In the genomic region with DNA sequence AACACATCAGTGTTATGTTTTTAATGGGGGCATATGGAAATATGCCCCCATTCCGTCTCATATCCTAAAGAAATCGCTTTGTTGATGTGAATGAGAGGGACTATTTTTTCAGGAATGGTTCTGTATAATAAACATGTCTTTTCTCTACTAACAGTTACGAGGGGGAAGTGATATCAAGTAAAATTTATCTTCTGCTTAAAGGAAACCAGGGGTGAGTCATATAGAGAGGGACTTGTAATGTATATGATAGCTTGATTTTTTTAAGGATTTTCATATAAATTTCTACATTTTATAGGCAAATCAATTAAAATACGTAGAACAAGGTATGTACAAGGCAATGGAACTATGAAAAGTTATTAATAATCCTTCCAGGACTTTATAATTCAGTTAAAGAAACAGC, we compare ENCODE assay signal across 16 cellular contexts.
"Had no signal": no experiment of that assay in that cellular context is flagged by ENCODE, and none has a peak within 500 bp of the region (broad histone marks: within the 10 kb centered on the region; RNA-seq: fewer than 3 reads in every experiment).

No MANE protein-coding gene starts in this region.

- H3K27ac Mint-ChIP-seq: activated B cell treated with CpG ODN at 0.5 μM for 24 hours; activated CD4-positive, alpha-beta memory T cell treated with anti-CD3 and anti-CD28 coated beads for 36 hours; activated CD8-positive, alpha-beta memory T cell treated with anti-CD3 and anti-CD28 coated beads, Interleukin-2, amount 10 ng/mL, durations not matched to agents 7 days and 5 days; activated naive CD8-positive, alpha-beta T cell treated with anti-CD3 and anti-CD28 coated beads for 36 hours; stimulated activated naive B cell treated with anti-CD40 and anti-IgM and Interleukin-4, amounts not matched to agents 10 μg/mL and 1 μg/mL and 100 μg/mL, for 72 hours; T-cell had no signal

- H3K9me3 ChIP-seq: colonic mucosa, lower lobe of right lung, sigmoid colon, thyroid gland had no signal

- H3K4me3 Mint-ChIP-seq: activated B cell treated with CpG ODN at 0.5 μM for 24 hours; activated CD4-positive, alpha-beta memory T cell treated with anti-CD3 and anti-CD28 coated beads for 36 hours; activated CD8-positive, alpha-beta memory T cell treated with anti-CD3 and anti-CD28 coated beads, Interleukin-2, amount 10 ng/mL, durations not matched to agents 7 days and 5 days; activated naive CD8-positive, alpha-beta T cell treated with anti-CD3 and anti-CD28 coated beads for 36 hours; nephron; stimulated activated naive B cell treated with anti-CD40 and anti-IgM and Interleukin-4, amounts not matched to agents 10 μg/mL and 1 μg/mL and 100 μg/mL, for 72 hours; T-cell had no signal

- FAIRE-seq: endometrium had no signal

- H3K36me3 ChIP-seq: colonic mucosa, lower lobe of right lung, sigmoid colon, thyroid gland had no signal

- H3K36me3 Mint-ChIP-seq: activated CD4-positive, alpha-beta memory T cell treated with anti-CD3 and anti-CD28 coated beads for 36 hours; activated CD8-positive, alpha-beta memory T cell treated with anti-CD3 and anti-CD28 coated beads, Interleukin-2, amount 10 ng/mL, durations not matched to agents 7 days and 5 days; activated naive CD8-positive, alpha-beta T cell treated with anti-CD3 and anti-CD28 coated beads for 36 hours; stimulated activated naive B cell treated with anti-CD40 and anti-IgM and Interleukin-4, amounts not matched to agents 10 μg/mL and 1 μg/mL and 100 μg/mL, for 72 hours; T-cell had no signal

- H3K4me3 ChIP-seq: colonic mucosa, lower lobe of right lung, sigmoid colon, thyroid gland had no signal

- DNase-seq: activated B cell treated with CpG ODN at 0.5 μM for 24 hours; activated CD4-positive, alpha-beta T cell treated with anti-CD3 and anti-CD28 coated beads for 4 hours; activated CD8-positive, alpha-beta memory T cell treated with anti-CD3 and anti-CD28 coated beads, Interleukin-2, amount 10 ng/mL, durations not matched to agents 7 days and 5 days; activated naive CD4-positive, alpha-beta T cell; activated naive CD8-positive, alpha-beta T cell treated with anti-CD3 and anti-CD28 coated beads for 36 hours; amniotic stem cell; central memory CD4-positive, alpha-beta T cell; colonic mucosa; lower lobe of right lung; sigmoid colon; stimulated activated naive B cell treated with anti-CD40 and anti-IgM and Interleukin-4, amounts not matched to agents 10 μg/mL and 1 μg/mL and 100 μg/mL, for 72 hours; T-cell; thyroid gland had no signal

- H3K27ac ChIP-seq: colonic mucosa, lower lobe of right lung, sigmoid colon, thyroid gland had no signal

- H3K9me3 Mint-ChIP-seq: nephron had no signal

- H3K4me1 ChIP-seq: colonic mucosa, lower lobe of right lung, thyroid gland had no signal

- H3K4me1 Mint-ChIP-seq: activated B cell treated with CpG ODN at 0.5 μM for 24 hours; activated CD8-positive, alpha-beta memory T cell treated with anti-CD3 and anti-CD28 coated beads, Interleukin-2, amount 10 ng/mL, durations not matched to agents 7 days and 5 days; activated naive CD8-positive, alpha-beta T cell treated with anti-CD3 and anti-CD28 coated beads for 36 hours; stimulated activated naive B cell treated with anti-CD40 and anti-IgM and Interleukin-4, amounts not matched to agents 10 μg/mL and 1 μg/mL and 100 μg/mL, for 72 hours; T-cell had no signal

- H3K27me3 Mint-ChIP-seq: activated B cell treated with CpG ODN at 0.5 μM for 24 hours; activated CD4-positive, alpha-beta memory T cell treated with anti-CD3 and anti-CD28 coated beads for 36 hours; activated CD8-positive, alpha-beta memory T cell treated with anti-CD3 and anti-CD28 coated beads, Interleukin-2, amount 10 ng/mL, durations not matched to agents 7 days and 5 days; activated naive CD8-positive, alpha-beta T cell treated with anti-CD3 and anti-CD28 coated beads for 36 hours; stimulated activated naive B cell treated with anti-CD40 and anti-IgM and Interleukin-4, amounts not matched to agents 10 μg/mL and 1 μg/mL and 100 μg/mL, for 72 hours; T-cell had no signal

- H3K27me3 ChIP-seq: colonic mucosa, sigmoid colon, thyroid gland had no signal
